ENCODE assay signal across 1 cellular context in genomic region chr6:170110201-170111140, GRCh38.
TF ChIP-seq lines count a peak whose summit lies in the region.

No MANE protein-coding gene starts in this region.

TF ChIP-seq in HepG2, 621 proteins besides CTCF, POLR2A, EP300 and RAD21 (continued from another document):
- TF ChIP-seq EHMT2 (IDR thresholded peaks at IDR 0.05; ENCODE audit: borderline replicate concordance, low read depth, low read length) (no peak), IRX3 (CRISPR knock-in tag; IDR thresholded peaks at IDR 0.05; ENCODE audit: borderline replicate concordance, low read depth) (no peak), MLX (CRISPR knock-in tag; IDR thresholded peaks at IDR 0.05) (no peak), SRSF4 (IDR thresholded peaks at IDR 0.05; ENCODE audit: low read depth, low read length, poor library complexity, severe bottlenecking) (no peak), THAP9 (CRISPR knock-in tag; IDR thresholded peaks at IDR 0.05; ENCODE audit: borderline replicate concordance) (no peak)
